ENCODE assay signal across 24 cellular contexts in genomic region chr12:126404293-126404851, GRCh38.
DNase-seq lines count a peak whose midpoint lies in the region; ATAC-seq, FAIRE-seq and TF ChIP-seq lines count a peak whose summit lies in the region.
"Had no signal": no experiment of that assay in that cellular context is flagged by ENCODE, and none has a peak within 500 bp of the region (broad histone marks: within the 10 kb centered on the region; RNA-seq: fewer than 3 reads in every experiment).

No MANE protein-coding gene starts in this region.

- no peaks in the 10 kb centered on the region for H3K36me3 ChIP-seq in astrocyte (ENCODE audit: insufficient read depth, low read length)
- H3K36me3 ChIP-seq: BLaER1, SJCRH30 had no signal

- in situ Hi-C loops in Caki2 (cut with HindIII; ENCODE audit: low pct_unique_long_range_greater_than_20kb, low sequenced_read_pairs): no loop called here

- FAIRE-seq in astrocyte (lab: Jason Lieb, UNC): no peak
- FAIRE-seq: A204.1, GM12891, GM18507, HepG2 had no signal

- H3K27ac Mint-ChIP-seq in astrocyte (ENCODE audit: unreplicated experiment): no peak overlapping the region
- H3K27ac Mint-ChIP-seq: CD4-positive, alpha-beta memory T cell had no signal

- no peaks in the 10 kb centered on the region for H3K9me3 ChIP-seq in astrocyte (ENCODE audit: insufficient read depth, low read depth, low read length)
- H3K9me3 ChIP-seq: SJCRH30 had no signal

- H3K4me1 ChIP-seq in astrocyte (ENCODE audit: insufficient read depth, low read length): peaks cover 18% of the 10 kb centered on the region
- H3K4me1 ChIP-seq: SJCRH30 had no signal

- H2AFZ ChIP-seq in astrocyte (ENCODE audit: low read depth, low read length): no peak overlapping the region

- no peaks in the 10 kb centered on the region for H3K79me2 ChIP-seq in astrocyte (ENCODE audit: insufficient read depth, low read length)

- H3K27me3 Mint-ChIP-seq in astrocyte (ENCODE audit: low read depth, unreplicated experiment): no peaks in the 10 kb centered on the region

- peak overlapping the region; percentile 75 for H3K27ac ChIP-seq in astrocyte (ENCODE audit: low read depth, low read length)
- H3K27ac ChIP-seq: BLaER1, SJCRH30 had no signal

- H3K4me2 ChIP-seq in astrocyte (ENCODE audit: low read length): peak overlapping the region; percentile 25
- H3K4me2 ChIP-seq: BLaER1 had no signal

- H3K4me1 Mint-ChIP-seq in astrocyte (ENCODE audit: low read depth, unreplicated experiment): no peaks in the 10 kb centered on the region

- H4K20me1 ChIP-seq in astrocyte (ENCODE audit: insufficient read depth, low read length): no peaks in the 10 kb centered on the region
- H4K20me1 ChIP-seq: BLaER1 had no signal

- no peaks in the 10 kb centered on the region for H3K36me3 Mint-ChIP-seq in astrocyte (ENCODE audit: low read depth, unreplicated experiment)
- H3K36me3 Mint-ChIP-seq: CD4-positive, alpha-beta memory T cell had no signal

- DNase-seq in Caki2 (ENCODE audit: low read depth) (peak; percentile 84), NCI-H748 (lab: John Stamatoyannopoulos, UW; ENCODE audit: unreplicated experiment) (peak; percentile 59), astrocyte (ENCODE audit: low read depth) (peak; percentile 62), renal cortical epithelial cell (ENCODE audit: low read depth) (peak; percentile 16), foreskin fibroblast (no peak), anterior cingulate cortex (lab: John Stamatoyannopoulos, UW) (no peak)
- DNase-seq: Calu3; CD4-positive, alpha-beta memory T cell; DMS53; KG1; NCI-H1048; NCI-H146; NCI-H2029 treated with DMSO at 0.1 percent for 48 hours; NCI-H2171 treated with DMSO at 0.1 percent for 48 hours; NCI-H446; NCI-H774; OCI-M1; SJCRH30 had no signal

- no peak overlapping the region for H3K4me3 ChIP-seq in astrocyte (ENCODE audit: insufficient read depth, low read depth, low read length)
- no peak overlapping the region for H3K4me3 ChIP-seq in foreskin fibroblast (ENCODE audit: low read depth in 1 of 2, low read length in 2 of 2)
- H3K4me3 ChIP-seq: BLaER1, SJCRH30 had no signal

- TF ChIP-seq CTCF in astrocyte (IDR thresholded peaks at IDR 0.05; ENCODE audit: insufficient read depth, low read depth, low read length) (no peak), foreskin fibroblast (IDR thresholded peaks at IDR 0.05; ENCODE audit: low read depth, low read length) (no peak)

- peaks cover 13% of the 10 kb centered on the region for H3K9me3 Mint-ChIP-seq in astrocyte (ENCODE audit: unreplicated experiment)

- H3K27me3 ChIP-seq in astrocyte (ENCODE audit: insufficient read depth, low read length): no peaks in the 10 kb centered on the region
- H3K27me3 ChIP-seq: BLaER1, SJCRH30 had no signal

- H3K9ac ChIP-seq in astrocyte (ENCODE audit: low read length): no peak overlapping the region
- H3K9ac ChIP-seq: BLaER1 had no signal

- ATAC-seq in HG02759 (IDR thresholded peaks at IDR 0.05; ENCODE audit: unreplicated experiment): no peak
- ATAC-seq: HepG2 had no signal

- H3K4me3 Mint-ChIP-seq in astrocyte (ENCODE audit: unreplicated experiment): no peak overlapping the region
- H3K4me3 Mint-ChIP-seq: CD4-positive, alpha-beta memory T cell had no signal

Comparison
In these comparisons a context has a peak if more than half of its experiments do, and no peak if none do; other contexts are left out.
1. DNase-seq: peak in Caki2 (single experiment), NCI-H748 (single experiment), astrocyte (single experiment) and renal cortical epithelial cell (single experiment); none in foreskin fibroblast (0 of 2) and anterior cingulate cortex (0 of 58).